ENCODE assay signal across 24 cellular contexts in the genomic region with DNA sequence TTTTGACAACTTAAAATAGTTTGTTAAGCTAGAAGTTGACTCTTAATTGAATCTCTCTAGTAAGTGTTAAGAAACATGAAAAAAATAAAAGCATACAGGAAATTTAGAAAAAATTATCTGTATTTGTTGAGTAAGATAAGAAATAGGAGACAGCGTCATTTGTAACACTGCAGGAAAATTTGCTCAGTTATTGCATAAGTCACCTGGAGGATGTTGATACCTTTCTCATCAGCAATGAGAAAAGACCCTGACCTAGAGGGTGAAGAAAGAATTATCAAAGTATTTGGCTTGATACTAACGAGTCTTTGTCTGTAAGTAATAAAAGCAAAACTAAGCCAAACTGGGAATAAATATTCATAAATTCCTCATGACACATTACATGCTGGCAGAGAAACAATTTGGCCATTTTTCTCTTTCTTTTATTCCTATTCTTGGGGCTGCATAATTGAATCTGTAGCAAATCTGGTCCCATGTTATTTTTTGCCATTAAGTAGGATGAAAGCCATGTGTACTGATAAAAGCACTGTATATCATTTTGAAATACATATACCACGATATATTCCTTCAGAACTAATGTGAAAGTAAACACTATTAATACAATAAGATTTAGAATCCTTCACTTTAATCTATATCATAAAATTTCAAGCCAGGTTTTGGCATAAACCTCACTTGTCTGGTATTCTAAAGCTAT.
"Had no signal": no experiment of that assay in that cellular context is flagged by ENCODE, and none has a peak within 500 bp of the region (broad histone marks: within the 10 kb centered on the region; RNA-seq: fewer than 3 reads in every experiment).

No MANE protein-coding gene starts in this region.

- H3K9me3 ChIP-seq: esophagus muscularis mucosa, left lung, neutrophil, spleen, thoracic aorta, upper lobe of right lung had no signal

- H3K27me3 ChIP-seq: esophagus muscularis mucosa, left lung, neutrophil, spleen, upper lobe of right lung had no signal

- H3K4me3 ChIP-seq: esophagus muscularis mucosa, left lung, spleen, thoracic aorta, upper lobe of right lung had no signal

- H3K4me3 Mint-ChIP-seq: activated CD4-positive, alpha-beta T cell treated with anti-CD3 and anti-CD28 coated beads, Interleukin-2, amount 10 ng/mL, durations not matched to agents 24 days and 14 days; activated CD8-positive, alpha-beta T cell treated with anti-CD3 and anti-CD28 coated beads, Interleukin-2, amount 10 ng/mL, durations not matched to agents 7 days and 5 days; activated naive CD4-positive, alpha-beta T cell treated with anti-CD3 and anti-CD28 coated beads for 36 hours; activated T-cell treated with anti-CD3 and anti-CD28 coated beads, Interleukin-2, amount 50 U/mL, for 24 hours; dendritic cell treated with granulocyte-macrophage colony-stimulating factor and Interleukin-4, amounts not matched to agents 40 ng/mL and 50 ng/mL, for 4 days; naive thymus-derived CD4-positive, alpha-beta T cell; stimulated activated memory B cell treated with anti-CD40 and anti-IgM and Interleukin-4, amounts not matched to agents 10 μg/mL and 1 μg/mL and 100 μg/mL, for 72 hours had no signal

- H3K27ac Mint-ChIP-seq: activated CD4-positive, alpha-beta T cell treated with anti-CD3 and anti-CD28 coated beads, Interleukin-2, amount 10 ng/mL, durations not matched to agents 24 days and 14 days; activated CD8-positive, alpha-beta T cell treated with anti-CD3 and anti-CD28 coated beads, Interleukin-2, amount 10 ng/mL, durations not matched to agents 7 days and 5 days; activated naive CD4-positive, alpha-beta T cell treated with anti-CD3 and anti-CD28 coated beads for 36 hours; activated T-cell treated with anti-CD3 and anti-CD28 coated beads, Interleukin-2, amount 50 U/mL, for 24 hours; dendritic cell treated with granulocyte-macrophage colony-stimulating factor and Interleukin-4, amounts not matched to agents 40 ng/mL and 50 ng/mL, for 4 days; naive thymus-derived CD4-positive, alpha-beta T cell; stimulated activated memory B cell treated with anti-CD40 and anti-IgM and Interleukin-4, amounts not matched to agents 10 μg/mL and 1 μg/mL and 100 μg/mL, for 72 hours had no signal

- H3K36me3 ChIP-seq: esophagus muscularis mucosa, left lung, neutrophil, spleen, thoracic aorta, upper lobe of right lung had no signal

- DNase-seq: activated CD4-positive, alpha-beta T cell treated with anti-CD3 and anti-CD28 coated beads, Interleukin-2, amount 10 ng/mL, durations not matched to agents 24 days and 14 days; activated CD8-positive, alpha-beta T cell treated with anti-CD3 and anti-CD28 coated beads, Interleukin-2, amount 10 ng/mL, durations not matched to agents 7 days and 5 days; activated naive CD4-positive, alpha-beta T cell treated with anti-CD3 and anti-CD28 coated beads for 36 hours; activated T-cell treated with anti-CD3 and anti-CD28 coated beads, Interleukin-2, amount 50 U/mL, for 24 hours; anterior cingulate cortex; effector CD8-positive, alpha-beta T cell; foreskin melanocyte; glutamatergic neuron; hypothalamus; kidney; left lung; mammary epithelial cell; naive thymus-derived CD4-positive, alpha-beta T cell; posterior cingulate gyrus; spleen; stimulated activated CD4-positive, alpha-beta T cell treated with anti-CD3 and anti-CD28 coated beads, Interleukin-4, amount 100 ng/mL, for 4 hours; T-helper 1 cell; T1000; upper lobe of right lung had no signal

- ATAC-seq: activated CD8-positive, alpha-beta T cell treated with anti-CD3 and anti-CD28 coated beads, Interleukin-2, amount 10 ng/mL, durations not matched to agents 7 days and 5 days; left lung; naive thymus-derived CD4-positive, alpha-beta T cell; stimulated activated memory B cell treated with anti-CD40 and anti-IgM and Interleukin-4, amounts not matched to agents 10 μg/mL and 1 μg/mL and 100 μg/mL, for 72 hours; upper lobe of right lung had no signal

- H3K36me3 Mint-ChIP-seq: naive thymus-derived CD4-positive, alpha-beta T cell; stimulated activated memory B cell treated with anti-CD40 and anti-IgM and Interleukin-4, amounts not matched to agents 10 μg/mL and 1 μg/mL and 100 μg/mL, for 72 hours had no signal

- H3K9me3 Mint-ChIP-seq: activated CD4-positive, alpha-beta T cell treated with anti-CD3 and anti-CD28 coated beads, Interleukin-2, amount 10 ng/mL, durations not matched to agents 24 days and 14 days; activated naive CD4-positive, alpha-beta T cell treated with anti-CD3 and anti-CD28 coated beads for 36 hours; activated T-cell treated with anti-CD3 and anti-CD28 coated beads, Interleukin-2, amount 50 U/mL, for 24 hours; dendritic cell treated with granulocyte-macrophage colony-stimulating factor and Interleukin-4, amounts not matched to agents 40 ng/mL and 50 ng/mL, for 4 days; stimulated activated memory B cell treated with anti-CD40 and anti-IgM and Interleukin-4, amounts not matched to agents 10 μg/mL and 1 μg/mL and 100 μg/mL, for 72 hours had no signal

- H3K27ac ChIP-seq: esophagus muscularis mucosa, left lung, neutrophil, spleen, thoracic aorta, upper lobe of right lung had no signal

- H3K4me1 ChIP-seq: esophagus muscularis mucosa, left lung, spleen, upper lobe of right lung had no signal

- H3K4me1 Mint-ChIP-seq: activated CD4-positive, alpha-beta T cell treated with anti-CD3 and anti-CD28 coated beads, Interleukin-2, amount 10 ng/mL, durations not matched to agents 24 days and 14 days; naive thymus-derived CD4-positive, alpha-beta T cell; stimulated activated memory B cell treated with anti-CD40 and anti-IgM and Interleukin-4, amounts not matched to agents 10 μg/mL and 1 μg/mL and 100 μg/mL, for 72 hours had no signal

- H3K27me3 Mint-ChIP-seq: activated CD4-positive, alpha-beta T cell treated with anti-CD3 and anti-CD28 coated beads, Interleukin-2, amount 10 ng/mL, durations not matched to agents 24 days and 14 days; activated T-cell treated with anti-CD3 and anti-CD28 coated beads, Interleukin-2, amount 50 U/mL, for 24 hours; dendritic cell treated with granulocyte-macrophage colony-stimulating factor and Interleukin-4, amounts not matched to agents 40 ng/mL and 50 ng/mL, for 4 days; naive thymus-derived CD4-positive, alpha-beta T cell; stimulated activated memory B cell treated with anti-CD40 and anti-IgM and Interleukin-4, amounts not matched to agents 10 μg/mL and 1 μg/mL and 100 μg/mL, for 72 hours had no signal
